Comparison of ENCODE assay signal across 18 cellular contexts in genomic region chr2:110669079-110669478, GRCh38. TPM values are rescaled to one million over a fixed set of nuclear protein-coding genes. Genes with fewer than 3 reads are reported as not detected.
"Had no signal": no experiment of that assay in that cellular context is flagged by ENCODE, and none has a peak within 500 bp of the region (broad histone marks: within the 10 kb centered on the region; RNA-seq: fewer than 3 reads in every experiment).

No MANE protein-coding gene starts in this region.

- H3K9me3 ChIP-seq: ascending aorta, gastrocnemius medialis, left lung, prostate gland, right atrium auricular region, SK-N-SH, thyroid gland had no signal

- H3K9me3 Mint-ChIP-seq: activated T-cell treated with anti-CD3 and anti-CD28 coated beads, Interleukin-2, amount 50 U/mL, for 72 hours; neural progenitor cell had no signal

- H3K4me1 Mint-ChIP-seq: activated CD4-positive, alpha-beta T cell treated with anti-CD3 and anti-CD28 coated beads for 36 hours; neural progenitor cell had no signal

- H3K4me1 ChIP-seq: ascending aorta, gastrocnemius medialis, neural progenitor cell, prostate gland, right atrium auricular region had no signal

- H3K4me3 ChIP-seq: ascending aorta, gastrocnemius medialis, left lung, neural progenitor cell, prostate gland, right atrium auricular region, thyroid gland had no signal

- DNase-seq: activated CD4-positive, alpha-beta T cell treated with anti-CD3 and anti-CD28 coated beads for 36 hours; activated T-cell treated with anti-CD3 and anti-CD28 coated beads, Interleukin-2, amount 50 U/mL, for 72 hours; cerebellar nuclear complex; cortex of kidney; gastrocnemius medialis; head of caudate nucleus; left lung; SK-N-SH; stimulated activated CD4-positive, alpha-beta T cell treated with anti-CD3 and anti-CD28 coated beads, Interleukin-12 subunit alpha, Interleukin-12 subunit beta, amount 100 ng/mL, for 4 hours; stimulated activated CD4-positive, alpha-beta T cell treated with anti-CD3 and anti-CD28 coated beads, Interleukin-1b, Interleukin-23, amount 100 ng/mL, for 48 hours; stimulated activated CD8-positive, alpha-beta memory T cell treated with anti-CD3 and anti-CD28 coated beads, Interleukin-4, amount 100 ng/mL, for 48 hours; stimulated activated naive CD4-positive, alpha-beta T cell treated with Interleukin-2 at 50 U/mL for 16 hours; thyroid gland; WERI-Rb-1 had no signal

- H3K4me3 Mint-ChIP-seq: activated CD4-positive, alpha-beta T cell treated with anti-CD3 and anti-CD28 coated beads for 36 hours; activated T-cell treated with anti-CD3 and anti-CD28 coated beads, Interleukin-2, amount 50 U/mL, for 72 hours; neural progenitor cell had no signal

- H3K27ac ChIP-seq: ascending aorta, gastrocnemius medialis, left lung, neural progenitor cell, prostate gland, right atrium auricular region, thyroid gland, WERI-Rb-1 had no signal

- H3K27ac Mint-ChIP-seq: activated CD4-positive, alpha-beta T cell treated with anti-CD3 and anti-CD28 coated beads for 36 hours; activated T-cell treated with anti-CD3 and anti-CD28 coated beads, Interleukin-2, amount 50 U/mL, for 72 hours; neural progenitor cell had no signal

- H3K27me3 ChIP-seq: ascending aorta, gastrocnemius medialis, left lung, neural progenitor cell, right atrium auricular region, thyroid gland had no signal

- H3K27me3 Mint-ChIP-seq: activated CD4-positive, alpha-beta T cell treated with anti-CD3 and anti-CD28 coated beads for 36 hours had no signal

- H3K36me3 ChIP-seq: ascending aorta, gastrocnemius medialis, prostate gland, right atrium auricular region, thyroid gland had no signal

- ATAC-seq: activated CD4-positive, alpha-beta T cell treated with anti-CD3 and anti-CD28 coated beads for 36 hours; activated T-cell treated with anti-CD3 and anti-CD28 coated beads, Interleukin-2, amount 50 U/mL, for 72 hours; gastrocnemius medialis had no signal

RNA-seq across cellular contexts. Expression of gene BUB1, which starts 8.8 kb away (rescaled TPM):
- total RNA-seq: ascending aorta had no signal
